Comparison of ENCODE assay signal across 8 cellular contexts in the genomic region with DNA sequence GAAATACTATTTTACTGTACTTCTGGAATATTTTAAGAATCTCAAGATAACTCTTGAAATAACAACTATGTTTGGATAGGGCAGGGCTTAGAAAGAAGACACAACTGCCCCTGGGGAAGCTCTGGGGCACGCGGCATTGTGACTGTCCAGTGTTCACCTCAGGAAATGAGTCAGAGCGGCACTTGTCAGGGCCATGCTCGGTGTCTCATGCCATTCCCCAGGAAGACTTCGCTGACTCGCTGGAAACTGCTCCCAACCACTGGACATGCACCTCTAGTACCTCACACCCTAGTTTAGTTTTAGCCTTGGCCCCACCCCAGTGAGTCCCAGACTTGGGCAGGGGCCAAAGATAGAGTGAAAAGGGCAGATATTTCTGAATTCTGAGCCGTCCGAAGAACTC.
A peak's percentile ranks its signal among the peaks of the same experiment; 100 is the strongest.
DNase-seq lines count a peak whose midpoint lies in the region; TF ChIP-seq lines count a peak whose summit lies in the region.

No MANE protein-coding gene starts in this region.

- no peaks in the 10 kb centered on the region for H3K79me2 ChIP-seq in osteoblast (ENCODE audit: insufficient read depth, low read length)

- DNase-seq in ELR (ENCODE audit: low read depth), result peak; percentile 90
- peak; percentile 52 to 60 for DNase-seq in SJCRH30
- peak; percentile 50 to 63 for DNase-seq in foreskin fibroblast
- no peak for DNase-seq in osteoblast (ENCODE audit: insufficient read length, low spot score, missing footprints)
- DNase-seq in stimulated activated CD4-positive, alpha-beta T cell treated with anti-CD3 and anti-CD28 coated beads, Interleukin-15, amount 100 ng/mL, for 24 hours, result no peak
- no peak for DNase-seq in middle frontal gyrus (ENCODE audit: extremely low spot score, low spot score)
- DNase-seq in GM03348 (ENCODE audit: low spot score), result no peak
- no peak for DNase-seq in NCI-H1436 treated with DMSO at 0.1 percent for 48 hours (lab: John Stamatoyannopoulos, UW)

- no peak for TF ChIP-seq CTCF in foreskin fibroblast (IDR thresholded peaks at IDR 0.05; ENCODE audit: low read depth, low read length)
- no peak for TF ChIP-seq CTCF in osteoblast (IDR thresholded peaks at IDR 0.05; ENCODE audit: extremely low read depth, low read depth, low read length)

- H3K27me3 ChIP-seq in SJCRH30 (no peaks in the 10 kb centered on the region), osteoblast (ENCODE audit: insufficient read depth, low read length) (no peaks in the 10 kb centered on the region)

- H3K36me3 ChIP-seq in SJCRH30 (no peaks in the 10 kb centered on the region), osteoblast (ENCODE audit: insufficient read depth, low read length) (no peaks in the 10 kb centered on the region)

- H3K4me3 ChIP-seq in SJCRH30 (peak overlapping the region; percentile 9), foreskin fibroblast (ENCODE audit: low read depth in 1 of 2, low read length in 2 of 2) (no peak overlapping the region), osteoblast (ENCODE audit: insufficient read depth, low read length) (no peak overlapping the region)

- H3K4me2 ChIP-seq in osteoblast (ENCODE audit: insufficient read depth, low read length), result peak overlapping the region; percentile 29

- no peaks in the 10 kb centered on the region for H4K20me1 ChIP-seq in osteoblast (ENCODE audit: insufficient read depth, low read length)

- H3K27ac ChIP-seq in SJCRH30 (peak overlapping the region; percentile 88), osteoblast (ENCODE audit: low read depth, low read length) (no peak overlapping the region)

- H2AFZ ChIP-seq in osteoblast (ENCODE audit: low read length), result no peak overlapping the region

- H3K4me1 ChIP-seq in SJCRH30 (peaks cover 52% of the 10 kb centered on the region), osteoblast (ENCODE audit: insufficient read depth, low read length) (peaks cover 10% of the 10 kb centered on the region)

- H3K9me3 ChIP-seq in SJCRH30 (replicated peaks), result no peaks in the 10 kb centered on the region
- no peaks in the 10 kb centered on the region for H3K9me3 ChIP-seq in osteoblast (ENCODE audit: low read depth, low read length)

Comparison
In these comparisons a context has a peak if more than half of its experiments do, and no peak if none do; other contexts are left out.
1. DNase-seq: peak in ELR (single experiment), SJCRH30 (2 of 2) and foreskin fibroblast (2 of 2); none in osteoblast (single experiment), stimulated activated CD4-positive, alpha-beta T cell treated with anti-CD3 and anti-CD28 coated beads, Interleukin-15, amount 100 ng/mL, for 24 hours (single experiment), middle frontal gyrus (single experiment), GM03348 (single experiment) and NCI-H1436 treated with DMSO at 0.1 percent for 48 hours (single experiment).